Comparison of ENCODE assay signal across 16 cellular contexts in genomic region chr13:106230450-106230849, GRCh38.
DNase-seq lines count a peak whose midpoint lies in the region; ATAC-seq and TF ChIP-seq lines count a peak whose summit lies in the region.
"Had no signal": no experiment of that assay in that cellular context is flagged by ENCODE, and none has a peak within 500 bp of the region (broad histone marks: within the 10 kb centered on the region; RNA-seq: fewer than 3 reads in every experiment).

No MANE protein-coding gene starts in this region.

- TF ChIP-seq RAD21 in IMR-90 (IDR thresholded peaks at IDR 0.05; ENCODE audit: low read length), result no peak

- BruUV-seq in IMR-90 (replicated peaks; lab: Mats Ljungman, UMichigan), result no TSS peak

- peak; percentile 73 for ATAC-seq in IMR-90 (ENCODE audit: low read depth)
- no peak for ATAC-seq in GM19463 (IDR thresholded peaks at IDR 0.05; ENCODE audit: unreplicated experiment)
- no peak for ATAC-seq in GM21619 (IDR thresholded peaks at IDR 0.05; ENCODE audit: unreplicated experiment)

- CTCF ChIA-PET in IMR-90 (lab: Yijun Ruan, JAX), result no interaction called here

- no peak for TF ChIP-seq POLR2A in IMR-90 (IDR thresholded peaks at IDR 0.05; ENCODE audit: low read depth, low read length)

- no peak overlapping the region for H2AK9ac ChIP-seq in IMR-90 (replicated peaks; ENCODE audit: low read depth, low read length, poor library complexity)

- H3K79me1 ChIP-seq in IMR-90 (ENCODE audit: low read depth in 1 of 2, low read length in 2 of 2), result no peaks in the 10 kb centered on the region

- peak overlapping the region; percentile 68 for H4K91ac ChIP-seq in IMR-90 (ENCODE audit: insufficient read depth, low read depth, low read length)

- H3K4ac ChIP-seq in IMR-90 (ENCODE audit: low read depth, low read length), result peak overlapping the region; percentile 62; the same call in 1 of the 2 replicates

- H4K8ac ChIP-seq in IMR-90 (ENCODE audit: low read depth in 2 of 2, low read length in 2 of 2), result no peak overlapping the region

- H2AK5ac ChIP-seq in IMR-90 (ENCODE audit: low read depth, low read length), result 0 out of 2 replicates have a peak overlapping the region, but pooled peaks have one; percentile 40

- no peak overlapping the region for H3K27ac ChIP-seq in IMR-90 (ENCODE audit: insufficient read depth, low read length)
- no peak overlapping the region for H3K27ac ChIP-seq in brain microvascular endothelial cell
- H3K27ac ChIP-seq: right atrium auricular region had no signal

- peaks cover 3% of the 10 kb centered on the region for H3K4me1 ChIP-seq in IMR-90 (ENCODE audit: control insufficient read depth, insufficient read depth, low read length)
- H3K4me1 ChIP-seq: right atrium auricular region had no signal

- POLR2A ChIA-PET in IMR-90 (lab: Charles Lee; ENCODE audit: unreplicated experiment), result no interaction called here

- intact Hi-C loops in IMR-90 (cut with micrococcal nuclease), result no loop called here

- dilution Hi-C loops in IMR-90 (cut with HindIII; ENCODE audit: low sequenced_read_pairs, unreplicated experiment), result no loop called here

- no peak overlapping the region for H3K4me3 ChIP-seq in IMR-90 (ENCODE audit: insufficient read depth, low read depth, low read length)
- no peak overlapping the region for H3K4me3 ChIP-seq in brain microvascular endothelial cell (ENCODE audit: low read depth, low read length)
- no peak overlapping the region for H3K4me3 ChIP-seq in foreskin fibroblast (ENCODE audit: low read depth in 1 of 2, low read length in 2 of 2)
- H3K4me3 ChIP-seq: right atrium auricular region had no signal

- H3K4me2 ChIP-seq in IMR-90 (ENCODE audit: low read depth, low read length), result no peak overlapping the region

- no CpG with 5 or more reads among the region's 1 CpG for WGBS in IMR-90 (ENCODE audit: extremely low coverage in 2 of 2, insufficient read length in 1 of 2), 2 experiments

- in situ Hi-C loops in IMR-90 (cut with MboI; ENCODE audit: low sequenced_read_pairs), result no loop called here
- in situ Hi-C loops in brain microvascular endothelial cell (cut with HindIII; ENCODE audit: low pct_ligation_motif_present, low sequenced_read_pairs), result no loop called here

- no peak for TF ChIP-seq CTCF in IMR-90 (conservative IDR thresholded peaks at IDR 0.05; ENCODE audit: low read depth, low read length)
- no peak for TF ChIP-seq CTCF in brain microvascular endothelial cell (IDR thresholded peaks at IDR 0.05; ENCODE audit: low read depth, low read length, missing control alignments)
- TF ChIP-seq CTCF in foreskin fibroblast (IDR thresholded peaks at IDR 0.05; ENCODE audit: low read depth, low read length), result no peak

- H3K9ac ChIP-seq in IMR-90 (ENCODE audit: low read depth, low read length), result no peak overlapping the region

- no peak overlapping the region for H3K18ac ChIP-seq in IMR-90 (ENCODE audit: low read depth, low read length)

- H3K36me3 ChIP-seq in IMR-90 (ENCODE audit: control insufficient read depth, insufficient read depth, low read length), result no peaks in the 10 kb centered on the region
- no peaks in the 10 kb centered on the region for H3K36me3 ChIP-seq in brain microvascular endothelial cell (replicated peaks)
- H3K36me3 ChIP-seq: right atrium auricular region had no signal

- H3K9me1 ChIP-seq in IMR-90 (ENCODE audit: insufficient read depth, low read length), result no peaks in the 10 kb centered on the region

- H2BK120ac ChIP-seq in IMR-90 (ENCODE audit: low read depth, low read length), result peak overlapping the region; percentile 62

- H2AFZ ChIP-seq in IMR-90 (replicated peaks; ENCODE audit: low read length, poor library complexity), result no peak overlapping the region

- H4K5ac ChIP-seq in IMR-90 (ENCODE audit: low read depth, low read length), result no peak overlapping the region

- peak overlapping the region; percentile 47; the same call in 2 of the 3 replicates for H2BK15ac ChIP-seq in IMR-90 (ENCODE audit: low read depth, low read length)

- no peak overlapping the region for H2BK5ac ChIP-seq in IMR-90 (ENCODE audit: low read depth, low read length, poor library complexity, severe bottlenecking)

- H3K56ac ChIP-seq in IMR-90 (ENCODE audit: extremely low read depth, insufficient read depth, low read length), result no peak overlapping the region

- DNase-seq in AG08395 (ENCODE audit: low spot score) (peak; percentile 5), IMR-90 (peak; percentile 83), brain microvascular endothelial cell (peak; percentile 22), foreskin fibroblast (peak; percentile 42 to 72), islet precursor cell (no peak)
- no peak for DNase-seq in stimulated activated naive CD4-positive, alpha-beta T cell treated with Interleukin-2 at 50 U/mL for 16 hours (lab: John Stamatoyannopoulos, UW)
- DNase-seq: ACHN; activated naive CD4-positive, alpha-beta T cell treated with anti-CD3 and anti-CD28 coated beads, Interleukin-2, amount 10 ng/mL, durations not matched to agents 7 days and 5 days; erythroblast; NCI-H1048; nephron progenitor cell; SHP77 treated with DMSO at 0.1 percent for 48 hours; stimulated activated CD4-positive, alpha-beta T cell treated with anti-CD3 and anti-CD28 coated beads, Interleukin-2, amount 100 ng/mL, for 24 hours had no signal

- H2BK20ac ChIP-seq in IMR-90 (ENCODE audit: low read depth, low read length), result peak overlapping the region; percentile 95

- no peaks in the 10 kb centered on the region for H4K20me1 ChIP-seq in IMR-90 (ENCODE audit: insufficient read depth, low read length)

- H3K27me3 ChIP-seq in IMR-90 (ENCODE audit: control insufficient read depth, insufficient read depth, low read length), result no peaks in the 10 kb centered on the region
- no peaks in the 10 kb centered on the region for H3K27me3 ChIP-seq in brain microvascular endothelial cell (replicated peaks)
- H3K27me3 ChIP-seq: right atrium auricular region had no signal

- H3K14ac ChIP-seq in IMR-90 (replicated peaks; ENCODE audit: low read depth, low read length), result 0 out of 2 replicates have a peak overlapping the region, but pooled peaks have one; percentile 27

- peak overlapping the region; percentile 21; the same call in 1 of the 2 replicates for H3K23ac ChIP-seq in IMR-90 (ENCODE audit: low read depth, low read length)

- H3K9me3 ChIP-seq in IMR-90 (ENCODE audit: control insufficient read depth, insufficient read depth, low read length), result no peaks in the 10 kb centered on the region
- H3K9me3 ChIP-seq: right atrium auricular region had no signal

TF ChIP-seq in IMR-90, 13 proteins besides CTCF, POLR2A, EP300 and RAD21:
- TF ChIP-seq ELK1 (IDR thresholded peaks at IDR 0.05; ENCODE audit: borderline replicate concordance, low read depth, low read length) (no peak), FOS (IDR thresholded peaks at IDR 0.05; ENCODE audit: low read depth, low read length) (peak; percentile 25; the same call in 1 of the 2 replicates), SMC3 (IDR thresholded peaks at IDR 0.05; ENCODE audit: low read depth, low read length) (no peak), CEBPB (IDR thresholded peaks at IDR 0.05; ENCODE audit: low read depth, low read length) (peak; percentile 2; the same call in 1 of the 2 replicates), MAFK (IDR thresholded peaks at IDR 0.05; ENCODE audit: low read depth, low read length) (no peak)

Comparison
In these comparisons a context has a peak if more than half of its experiments do, and no peak if none do; other contexts are left out.
1. DNase-seq: peak in AG08395 (single experiment), IMR-90 (single experiment), brain microvascular endothelial cell (single experiment) and foreskin fibroblast (2 of 2); none in islet precursor cell (single experiment) and stimulated activated naive CD4-positive, alpha-beta T cell treated with Interleukin-2 at 50 U/mL for 16 hours (single experiment).